11 cellular contexts compared by ENCODE assay signal in the genomic region with DNA sequence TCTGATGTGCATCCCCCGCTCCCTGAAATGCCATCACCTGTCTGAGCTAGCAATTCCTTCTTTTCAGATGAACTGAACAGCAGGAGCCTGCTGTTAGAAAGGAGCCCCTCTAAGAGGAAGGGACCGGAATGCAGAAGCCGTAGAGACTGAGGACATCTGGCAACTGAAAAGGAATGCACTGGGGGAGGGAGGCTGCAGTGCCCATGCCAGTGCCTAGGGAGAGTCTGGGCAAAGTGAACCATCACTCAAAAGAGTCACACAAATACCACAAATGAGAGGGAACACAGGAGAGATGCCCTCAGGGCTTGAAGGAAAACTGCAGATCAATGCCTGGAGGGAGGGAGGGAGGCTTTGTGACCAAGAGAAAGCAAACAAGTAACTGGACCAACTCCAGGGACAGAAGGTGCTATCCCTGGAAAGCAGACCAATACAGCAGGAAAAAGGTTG.
DNase-seq lines count a peak whose midpoint lies in the region; ATAC-seq, FAIRE-seq and TF ChIP-seq lines count a peak whose summit lies in the region.
"Had no signal": no experiment of that assay in that cellular context is flagged by ENCODE, and none has a peak within 500 bp of the region (broad histone marks: within the 10 kb centered on the region; RNA-seq: fewer than 3 reads in every experiment).

No MANE protein-coding gene starts in this region.

- no peak overlapping the region for H3K4me3 ChIP-seq in aorta (ENCODE audit: low read length in 2 of 2)
- H3K4me3 ChIP-seq: ovary had no signal

- CTCF ChIA-PET in RWPE1 (lab: Yijun Ruan, JAX) = no interaction called here

- DNase-seq in A172 (ENCODE audit: low spot score) (peak; percentile 27), HTR-8/SVneo (ENCODE audit: insufficient read length, low spot score) (peak; percentile 72), RWPE1 (ENCODE audit: low spot score) (peak; percentile 34), iPS-NIHi7 (ENCODE audit: extremely low spot score) (peak; percentile 54), aorta (no peak), GM12891 (ENCODE audit: insufficient read length, low spot score) (no peak), sciatic nerve (ENCODE audit: low spot score) (no peak)
- DNase-seq: AML-193; effector memory CD8-positive, alpha-beta T cell; ovary had no signal

- H3K27ac ChIP-seq in RWPE1 (no peak overlapping the region), aorta (ENCODE audit: low read depth in 1 of 2, low read length in 2 of 2) (peak overlapping the region in 1 of 2 donors; percentile 50)
- H3K27ac ChIP-seq: ovary had no signal

- POLR2A ChIA-PET in RWPE1 (lab: Yijun Ruan, JAX; ENCODE audit: low non-redundant PET) = no interaction called here

- FAIRE-seq in HTR-8/SVneo (lab: Jason Lieb, UNC) (peak; percentile 95), GM12891 (lab: Jason Lieb, UNC) (no peak)

- no peak for TF ChIP-seq POLR2A in GM12891 (IDR thresholded peaks at IDR 0.05; ENCODE audit: low read depth, low read length)

- no peaks in the 10 kb centered on the region for H3K27me3 ChIP-seq in aorta (ENCODE audit: control insufficient read depth in 1 of 2, insufficient read depth in 2 of 2, low read length in 1 of 2)
- H3K27me3 ChIP-seq: ovary had no signal

- intact Hi-C loops in aorta (cut with DNase I) = no loop called here
- intact Hi-C loops in sciatic nerve (cut with DNase I) = no loop called here

- peaks cover 1 to 3% of the 10 kb centered on the region in 2 donors for H3K4me1 ChIP-seq in aorta (ENCODE audit: control insufficient read depth in 1 of 2, insufficient read depth in 2 of 2, low read length in 2 of 2)

- no peaks in the 10 kb centered on the region for H3K9me3 ChIP-seq in aorta (ENCODE audit: control insufficient read depth, low read length)
- H3K9me3 ChIP-seq: ovary had no signal

- peaks cover 0 to 3% of the 10 kb centered on the region in 2 donors for H3K36me3 ChIP-seq in aorta (ENCODE audit: control insufficient read depth in 1 of 2, insufficient read depth in 2 of 2, low read length in 1 of 2)
- H3K36me3 ChIP-seq: ovary had no signal

- TF ChIP-seq CTCF in RWPE1 (conservative IDR thresholded peaks at IDR 0.05; ENCODE audit: low read depth) = no peak

- WGBS in aorta, 2 donors = 35 to 36% methylated on average over 3 of the region's 3 CpGs

- ATAC-seq in GM19455 (IDR thresholded peaks at IDR 0.05; ENCODE audit: unreplicated experiment) (no peak), aorta (ENCODE audit: low FRiP score) (no peak), sciatic nerve (no peak)
- ATAC-seq: effector memory CD8-positive, alpha-beta T cell had no signal

TF ChIP-seq in GM12891, 5 proteins besides CTCF, POLR2A, EP300 and RAD21:
- TF ChIP-seq PAX5 (IDR thresholded peaks at IDR 0.05; ENCODE audit: insufficient read depth, low read length, severe bottlenecking) (no peak), POU2F2 (IDR thresholded peaks at IDR 0.05; ENCODE audit: low read depth, low read length) (no peak), POLR2AphosphoS5 (IDR thresholded peaks at IDR 0.05; ENCODE audit: low read depth, low read length) (no peak), TAF1 (IDR thresholded peaks at IDR 0.05; ENCODE audit: low read depth, low read length) (no peak), SPI1 (IDR thresholded peaks at IDR 0.05; ENCODE audit: low read depth, low read length) (no peak)

Comparison
In these comparisons a context has a peak if more than half of its experiments do, and no peak if none do; other contexts are left out.
1. DNase-seq: peak in A172 (single experiment), HTR-8/SVneo (single experiment), RWPE1 (single experiment) and iPS-NIHi7 (single experiment); none in aorta (0 of 2), GM12891 (single experiment) and sciatic nerve (single experiment).